Comparison of ENCODE assay signal across 18 cellular contexts in the genomic region with DNA sequence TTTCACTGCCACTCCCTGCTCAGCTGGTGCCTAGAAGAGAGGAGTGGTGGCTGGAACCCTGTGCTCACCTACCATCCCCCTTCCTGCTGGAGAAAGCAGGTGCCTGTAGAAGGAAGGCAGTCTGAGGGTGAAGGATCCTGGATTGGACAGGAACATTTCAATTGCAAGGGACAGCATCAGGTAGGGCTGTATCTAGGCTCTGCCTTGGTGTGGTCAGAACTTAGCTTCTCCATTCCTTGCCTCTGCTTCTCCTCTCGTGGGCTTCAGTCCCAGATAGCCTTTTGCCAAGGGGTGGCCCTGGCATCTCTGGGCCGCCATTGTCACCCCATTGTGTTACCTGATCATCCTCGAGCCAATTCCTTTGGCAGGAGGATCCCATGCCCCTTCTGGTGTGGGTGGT.
DNase-seq lines count a peak whose midpoint lies in the region; ATAC-seq and TF ChIP-seq lines count a peak whose summit lies in the region.
"Had no signal": no experiment of that assay in that cellular context is flagged by ENCODE, and none has a peak within 500 bp of the region (broad histone marks: within the 10 kb centered on the region; RNA-seq: fewer than 3 reads in every experiment).

No MANE protein-coding gene starts in this region.

- no peaks in the 10 kb centered on the region for H4K20me1 ChIP-seq in IMR-90 (ENCODE audit: insufficient read depth, low read length)
- H4K20me1 ChIP-seq in osteoblast (ENCODE audit: insufficient read depth, low read length) = no peaks in the 10 kb centered on the region

- H3K18ac ChIP-seq in IMR-90 (ENCODE audit: low read depth, low read length) = no peak overlapping the region

- H3K27me3 ChIP-seq in IMR-90 (ENCODE audit: control insufficient read depth, insufficient read depth, low read length) = no peaks in the 10 kb centered on the region
- H3K27me3 ChIP-seq in SJCRH30 = no peaks in the 10 kb centered on the region
- H3K27me3 ChIP-seq in osteoblast (ENCODE audit: insufficient read depth, low read length) = no peaks in the 10 kb centered on the region

- no CpG with 5 or more reads among the region's 3 CpGs for WGBS in IMR-90 (ENCODE audit: extremely low coverage in 2 of 2, insufficient read length in 1 of 2), 2 experiments

- intact Hi-C loops in IMR-90 (cut with micrococcal nuclease) = no loop called here

- peak overlapping the region; percentile 99 for H3K27ac Mint-ChIP-seq in glutamatergic neuron (ENCODE audit: unreplicated experiment)
- no peak overlapping the region for H3K27ac Mint-ChIP-seq in activated naive CD8-positive, alpha-beta T cell treated with anti-CD3 and anti-CD28 coated beads, Interleukin-2, amount 50 U/mL, for 24 hours
- H3K27ac Mint-ChIP-seq: CD4-positive, alpha-beta memory T cell; HFFc6 had no signal

- TF ChIP-seq CTCF in IMR-90 (conservative IDR thresholded peaks at IDR 0.05; ENCODE audit: low read depth, low read length) (no peak), glutamatergic neuron (IDR thresholded peaks at IDR 0.05; ENCODE audit: partially characterized antibody, unreplicated experiment) (no peak), osteoblast (IDR thresholded peaks at IDR 0.05; ENCODE audit: extremely low read depth, low read depth, low read length) (no peak)

- no peak overlapping the region for H2AK5ac ChIP-seq in IMR-90 (ENCODE audit: low read depth, low read length)

- no peaks in the 10 kb centered on the region for H3K9me3 ChIP-seq in IMR-90 (ENCODE audit: control insufficient read depth, insufficient read depth, low read length)
- H3K9me3 ChIP-seq in SJCRH30 (replicated peaks) = no peaks in the 10 kb centered on the region
- no peaks in the 10 kb centered on the region for H3K9me3 ChIP-seq in osteoblast (ENCODE audit: low read depth, low read length)
- H3K9me3 ChIP-seq: HAP-1 had no signal

- ATAC-seq in IMR-90 (ENCODE audit: low read depth) = no peak
- no peak for ATAC-seq in GM21619 (IDR thresholded peaks at IDR 0.05; ENCODE audit: unreplicated experiment)
- no peak for ATAC-seq in activated naive CD8-positive, alpha-beta T cell treated with anti-CD3 and anti-CD28 coated beads, Interleukin-2, amount 50 U/mL, for 24 hours

- H3K27me3 Mint-ChIP-seq in glutamatergic neuron (ENCODE audit: unreplicated experiment) = peaks cover 55% of the 10 kb centered on the region
- H3K27me3 Mint-ChIP-seq in activated naive CD8-positive, alpha-beta T cell treated with anti-CD3 and anti-CD28 coated beads, Interleukin-2, amount 50 U/mL, for 24 hours = peaks cover 7% of the 10 kb centered on the region

- H2BK120ac ChIP-seq in IMR-90 (ENCODE audit: low read depth, low read length) = no peak overlapping the region

- H2BK5ac ChIP-seq in IMR-90 (ENCODE audit: low read depth, low read length, poor library complexity, severe bottlenecking) = no peak overlapping the region

- no peak overlapping the region for H3K14ac ChIP-seq in IMR-90 (replicated peaks; ENCODE audit: low read depth, low read length)

- BruUV-seq in IMR-90 (replicated peaks; lab: Mats Ljungman, UMichigan) = no TSS peak

- H3K23ac ChIP-seq in IMR-90 (ENCODE audit: low read depth, low read length) = no peak overlapping the region

- H3K4me2 ChIP-seq in IMR-90 (ENCODE audit: low read depth, low read length) = no peak overlapping the region
- H3K4me2 ChIP-seq in osteoblast (ENCODE audit: insufficient read depth, low read length) = no peak overlapping the region

- H3K79me1 ChIP-seq in IMR-90 (ENCODE audit: low read depth in 1 of 2, low read length in 2 of 2) = no peaks in the 10 kb centered on the region

- H2AK9ac ChIP-seq in IMR-90 (replicated peaks; ENCODE audit: low read depth, low read length, poor library complexity) = peak overlapping the region; percentile 8

- no peak overlapping the region for H2BK15ac ChIP-seq in IMR-90 (ENCODE audit: low read depth, low read length)

- no peaks in the 10 kb centered on the region; the same call in 1 of the 2 replicates for H3K9me1 ChIP-seq in IMR-90 (ENCODE audit: insufficient read depth, low read length)

- dilution Hi-C loops in IMR-90 (cut with HindIII; ENCODE audit: low sequenced_read_pairs, unreplicated experiment) = no loop called here

- H3K9ac ChIP-seq in IMR-90 (ENCODE audit: low read depth, low read length) = no peak overlapping the region

- H3K4me3 ChIP-seq in IMR-90 (ENCODE audit: insufficient read depth, low read depth, low read length) (no peak overlapping the region), SJCRH30 (no peak overlapping the region), osteoblast (ENCODE audit: insufficient read depth, low read length) (no peak overlapping the region)
- H3K4me3 ChIP-seq: HAP-1 had no signal

- peak overlapping the region; percentile 13 for H3K4me3 Mint-ChIP-seq in glutamatergic neuron (ENCODE audit: unreplicated experiment)
- H3K4me3 Mint-ChIP-seq in activated naive CD8-positive, alpha-beta T cell treated with anti-CD3 and anti-CD28 coated beads, Interleukin-2, amount 50 U/mL, for 24 hours = no peak overlapping the region
- H3K4me3 Mint-ChIP-seq: CD4-positive, alpha-beta memory T cell; HFFc6 had no signal

- peaks cover 18% of the 10 kb centered on the region for H3K36me3 Mint-ChIP-seq in glutamatergic neuron (ENCODE audit: unreplicated experiment)
- H3K36me3 Mint-ChIP-seq in activated naive CD8-positive, alpha-beta T cell treated with anti-CD3 and anti-CD28 coated beads, Interleukin-2, amount 50 U/mL, for 24 hours (ENCODE audit: low read depth) = no peaks in the 10 kb centered on the region
- H3K36me3 Mint-ChIP-seq: CD4-positive, alpha-beta memory T cell had no signal

- H3K4me1 Mint-ChIP-seq in glutamatergic neuron (ENCODE audit: low read depth, unreplicated experiment) = peaks cover 78% of the 10 kb centered on the region
- H3K4me1 Mint-ChIP-seq in activated naive CD8-positive, alpha-beta T cell treated with anti-CD3 and anti-CD28 coated beads, Interleukin-2, amount 50 U/mL, for 24 hours = no peaks in the 10 kb centered on the region
- H3K4me1 Mint-ChIP-seq: CD4-positive, alpha-beta memory T cell had no signal

- TF ChIP-seq RAD21 in IMR-90 (IDR thresholded peaks at IDR 0.05; ENCODE audit: low read length) = no peak

- CTCF ChIA-PET in IMR-90 (lab: Yijun Ruan, JAX) = no interaction called here

- no peaks in the 10 kb centered on the region for H3K4me1 ChIP-seq in IMR-90 (ENCODE audit: control insufficient read depth, insufficient read depth, low read length)
- peaks cover 64% of the 10 kb centered on the region for H3K4me1 ChIP-seq in SJCRH30
- H3K4me1 ChIP-seq in osteoblast (ENCODE audit: insufficient read depth, low read length) = no peaks in the 10 kb centered on the region
- H3K4me1 ChIP-seq: HAP-1 had no signal

- H4K5ac ChIP-seq in IMR-90 (ENCODE audit: low read depth, low read length) = no peak overlapping the region

- H3K36me3 ChIP-seq in IMR-90 (ENCODE audit: control insufficient read depth, insufficient read depth, low read length) = no peaks in the 10 kb centered on the region
- no peaks in the 10 kb centered on the region for H3K36me3 ChIP-seq in SJCRH30
- H3K36me3 ChIP-seq in osteoblast (ENCODE audit: insufficient read depth, low read length) = no peaks in the 10 kb centered on the region
- H3K36me3 ChIP-seq: HAP-1 had no signal

- POLR2A ChIA-PET in IMR-90 (lab: Charles Lee; ENCODE audit: unreplicated experiment) = no interaction called here

- DNase-seq in IMR-90 = no peak
- DNase-seq in SJCRH30 = no peak
- DNase-seq in glutamatergic neuron = no peak
- DNase-seq in osteoblast (ENCODE audit: insufficient read length, low spot score, missing footprints) = peak; percentile 45
- no peak for DNase-seq in medulla oblongata (ENCODE audit: extremely low spot score)
- DNase-seq in kidney glomerular epithelial cell (lab: John Stamatoyannopoulos, UW) = no peak
- no peak for DNase-seq in activated naive CD8-positive, alpha-beta T cell treated with anti-CD3 and anti-CD28 coated beads, Interleukin-2, amount 50 U/mL, for 24 hours
- DNase-seq: C1 segment of cervical spinal cord; Calu3; CD4-positive, alpha-beta memory T cell; COR-L47; DMS53; DMS79 treated with DMSO at 0.1 percent for 48 hours; GF-D8; GOT3; HFFc6 had no signal

- no peak overlapping the region for H4K8ac ChIP-seq in IMR-90 (ENCODE audit: low read depth in 2 of 2, low read length in 2 of 2)

- no peak overlapping the region for H4K91ac ChIP-seq in IMR-90 (ENCODE audit: insufficient read depth, low read depth, low read length)

- H3K9me3 Mint-ChIP-seq in glutamatergic neuron (ENCODE audit: unreplicated experiment) = peaks cover 53% of the 10 kb centered on the region
- H3K9me3 Mint-ChIP-seq in activated naive CD8-positive, alpha-beta T cell treated with anti-CD3 and anti-CD28 coated beads, Interleukin-2, amount 50 U/mL, for 24 hours = no peaks in the 10 kb centered on the region

- no peaks in the 10 kb centered on the region for H3K79me2 ChIP-seq in osteoblast (ENCODE audit: insufficient read depth, low read length)

- TF ChIP-seq POLR2A in IMR-90 (IDR thresholded peaks at IDR 0.05; ENCODE audit: low read depth, low read length) = no peak

- H3K4ac ChIP-seq in IMR-90 (ENCODE audit: low read depth, low read length) = no peak overlapping the region

- H3K56ac ChIP-seq in IMR-90 (ENCODE audit: extremely low read depth, insufficient read depth, low read length) = no peak overlapping the region

- no peak overlapping the region for H2AFZ ChIP-seq in IMR-90 (replicated peaks; ENCODE audit: low read length, poor library complexity)
- H2AFZ ChIP-seq in osteoblast (ENCODE audit: low read length) = no peak overlapping the region

- H2BK20ac ChIP-seq in IMR-90 (ENCODE audit: low read depth, low read length) = no peak overlapping the region

- in situ Hi-C loops in IMR-90 (cut with MboI; ENCODE audit: low sequenced_read_pairs) = no loop called here

- H3K27ac ChIP-seq in IMR-90 (ENCODE audit: insufficient read depth, low read length) (no peak overlapping the region), SJCRH30 (peak overlapping the region; percentile 100), osteoblast (ENCODE audit: low read depth, low read length) (no peak overlapping the region)

TF ChIP-seq in IMR-90, 13 proteins besides CTCF, POLR2A, EP300 and RAD21:
- TF ChIP-seq MXI1 (IDR thresholded peaks at IDR 0.05; ENCODE audit: borderline replicate concordance, low read depth, low read length) (no peak), MAFK (IDR thresholded peaks at IDR 0.05; ENCODE audit: low read depth, low read length) (no peak), NFE2L2 (IDR thresholded peaks at IDR 0.05; ENCODE audit: low read depth, low read length) (no peak), CHD1 (IDR thresholded peaks at IDR 0.05; ENCODE audit: low read depth, low read length) (no peak), CEBPB (IDR thresholded peaks at IDR 0.05; ENCODE audit: low read depth, low read length) (no peak)
